8 cellular contexts compared by ENCODE assay signal in the genomic region with DNA sequence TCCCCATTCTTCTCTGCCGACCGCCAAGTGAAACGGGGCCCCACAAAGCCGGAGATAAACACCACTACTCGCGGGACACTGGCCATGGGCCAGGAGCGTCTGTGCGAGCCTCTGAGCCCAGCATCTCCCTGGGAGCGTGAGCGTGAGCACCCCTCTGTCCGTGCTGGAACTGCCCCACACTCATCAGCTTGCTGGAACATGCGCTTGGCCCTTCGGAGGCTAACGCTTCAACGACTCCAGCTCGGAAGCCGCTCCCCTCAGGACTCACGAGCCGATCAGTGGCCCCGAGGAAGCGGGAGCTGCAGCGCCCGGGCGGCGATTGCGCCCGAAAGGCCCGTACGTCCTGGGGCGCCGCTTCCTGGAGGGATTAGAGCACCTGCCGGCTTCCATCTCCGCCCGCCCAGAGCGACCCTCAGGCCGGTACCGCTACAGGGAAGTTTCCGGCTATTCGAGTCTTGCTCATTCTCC. TPM values are rescaled to one million over a fixed set of nuclear protein-coding genes. Genes with fewer than 3 reads are reported as not detected.
DNase-seq lines count a peak whose midpoint lies in the region; ATAC-seq and TF ChIP-seq lines count a peak whose summit lies in the region.

No MANE protein-coding gene starts in this region.

- no peak for ATAC-seq in activated naive CD8-positive, alpha-beta T cell treated with anti-CD3 and anti-CD28 coated beads, Interleukin-2, amount 10 ng/mL, durations not matched to agents 7 days and 5 days (ENCODE audit: low read depth)
- ATAC-seq in right cardiac atrium = peak; percentile 4 to 31
- no peak for ATAC-seq in gastrocnemius medialis
- no peak for ATAC-seq in GM18498 (IDR thresholded peaks at IDR 0.05; ENCODE audit: unreplicated experiment)

- no peaks in the 10 kb centered on the region for H3K9me3 Mint-ChIP-seq in HFFc6
- H3K9me3 Mint-ChIP-seq in activated naive CD8-positive, alpha-beta T cell treated with anti-CD3 and anti-CD28 coated beads, Interleukin-2, amount 10 ng/mL, durations not matched to agents 7 days and 5 days = no peaks in the 10 kb centered on the region

- DNase-seq in Ammon's horn (ENCODE audit: low spot score) = peak; percentile 19
- DNase-seq in HFFc6 = no peak
- peak; percentile 38 for DNase-seq in activated naive CD8-positive, alpha-beta T cell treated with anti-CD3 and anti-CD28 coated beads, Interleukin-2, amount 10 ng/mL, durations not matched to agents 7 days and 5 days
- DNase-seq in right cardiac atrium = peak; percentile 25 to 70 (median 58)
- DNase-seq in gastrocnemius medialis = peak in 1 of 2 donors; percentile 18
- DNase-seq in AML-193 (lab: John Stamatoyannopoulos, UW) = no peak
- no peak for DNase-seq in NK-92 treated with Interleukin-12 subunit alpha and Interleukin-12 subunit beta, amount 100 ng/mL, for 24 hours (lab: John Stamatoyannopoulos, UW)

- H3K27ac Mint-ChIP-seq in HFFc6 = no peak overlapping the region
- no peak overlapping the region for H3K27ac Mint-ChIP-seq in activated naive CD8-positive, alpha-beta T cell treated with anti-CD3 and anti-CD28 coated beads, Interleukin-2, amount 10 ng/mL, durations not matched to agents 7 days and 5 days

- no peak for TF ChIP-seq POLR2A in gastrocnemius medialis (IDR thresholded peaks at IDR 0.05)

- H3K4me3 Mint-ChIP-seq in HFFc6 = peak overlapping the region; percentile 87
- peak overlapping the region; percentile 69 for H3K4me3 Mint-ChIP-seq in activated naive CD8-positive, alpha-beta T cell treated with anti-CD3 and anti-CD28 coated beads, Interleukin-2, amount 10 ng/mL, durations not matched to agents 7 days and 5 days

- POLR2A ChIA-PET in activated naive CD8-positive, alpha-beta T cell treated with anti-CD3 and anti-CD28 coated beads, Interleukin-2, amount 10 ng/mL, durations not matched to agents 7 days and 5 days (lab: Charles Lee) = no interaction called here

- H3K27me3 Mint-ChIP-seq in HFFc6 (ENCODE audit: insufficient read depth) = peaks cover 5% of the 10 kb centered on the region; the same call in 1 of the 2 replicates
- H3K27me3 Mint-ChIP-seq in activated naive CD8-positive, alpha-beta T cell treated with anti-CD3 and anti-CD28 coated beads, Interleukin-2, amount 10 ng/mL, durations not matched to agents 7 days and 5 days = peaks cover 54% of the 10 kb centered on the region

- H3K4me1 Mint-ChIP-seq in HFFc6 (ENCODE audit: low read depth) = peaks cover 56% of the 10 kb centered on the region
- H3K4me1 Mint-ChIP-seq in activated naive CD8-positive, alpha-beta T cell treated with anti-CD3 and anti-CD28 coated beads, Interleukin-2, amount 10 ng/mL, durations not matched to agents 7 days and 5 days = peaks cover 14% of the 10 kb centered on the region

- under 1% methylated on average over 39 of the region's 39 CpGs for WGBS in right cardiac atrium

- H3K27ac ChIP-seq in right cardiac atrium (ENCODE audit: low read length) (no peak overlapping the region), gastrocnemius medialis (peak overlapping the region in 1 of 4 donors; percentile 58)

- no peaks in the 10 kb centered on the region for H3K36me3 Mint-ChIP-seq in HFFc6 (ENCODE audit: low read depth)
- H3K36me3 Mint-ChIP-seq in activated naive CD8-positive, alpha-beta T cell treated with anti-CD3 and anti-CD28 coated beads, Interleukin-2, amount 10 ng/mL, durations not matched to agents 7 days and 5 days = peaks cover 4% of the 10 kb centered on the region

- H3K9me3 ChIP-seq in right cardiac atrium (ENCODE audit: control insufficient read depth, low read length) (no peaks in the 10 kb centered on the region), gastrocnemius medialis (no peaks in the 10 kb centered on the region)

- H3K4me1 ChIP-seq in right cardiac atrium (ENCODE audit: control insufficient read depth, insufficient read depth, low read length) = peaks cover 4% of the 10 kb centered on the region
- peaks cover 13 to 26% of the 10 kb centered on the region in 2 donors for H3K4me1 ChIP-seq in gastrocnemius medialis

- in situ Hi-C loops in gastrocnemius medialis (cut with MboI; ENCODE audit: low sequenced_read_pairs in 4 of 4) = loop anchor here in 2 of 4 donors (10.0 to 25.0 kb wide), 2 partner anchors 125 to 138 kb away; no protein-coding TSS in a partner anchor

- peak overlapping the region; percentile 54 for H3K4me3 ChIP-seq in right cardiac atrium (ENCODE audit: low read length)
- H3K4me3 ChIP-seq in gastrocnemius medialis = peak overlapping the region; percentile 61 to 73 (median 66)

- intact Hi-C loops in right cardiac atrium (cut with DNase I) = loop anchor here (2.0 to 5.0 kb wide), 3 partner anchors 115 to 120 kb away; no protein-coding TSS in a partner anchor
- intact Hi-C loops in gastrocnemius medialis (cut with DNase I; ENCODE audit: low total_unique reads) = loop anchor here (2.0 to 5.0 kb wide), 2 partner anchors 116 to 320 kb away; a partner anchor contains a TSS

- TF ChIP-seq CTCF in HFFc6 (IDR thresholded peaks at IDR 0.05) (no peak), gastrocnemius medialis (IDR thresholded peaks at IDR 0.05 in 4 of 5, conservative IDR thresholded peaks at IDR 0.05 in 1 of 5) (no peak)

- no peaks in the 10 kb centered on the region for H3K27me3 ChIP-seq in right cardiac atrium (ENCODE audit: control insufficient read depth, insufficient read depth)
- no peaks in the 10 kb centered on the region for H3K27me3 ChIP-seq in gastrocnemius medialis

- H3K36me3 ChIP-seq in gastrocnemius medialis = no peaks in the 10 kb centered on the region

RNA-seq across cellular contexts. Expression of a gene that starts 1.2 kb away (rescaled TPM):
- total RNA-seq in HFFc6 (2021; fragmentation: NEBNext Ultra II Directional; extraction: Animal tissue kit (Norgen Biotek cat#: 25700)) = under 1 TPM; 0.08 to 0.45 (median 0.24) TPM
- total RNA-seq in activated naive CD8-positive, alpha-beta T cell treated with anti-CD3 and anti-CD28 coated beads, Interleukin-2, amount 10 ng/mL, durations not matched to agents 7 days and 5 days = not detected
- total RNA-seq in right cardiac atrium (1 to 10 TPM; 1.4 to 5.2 (median 2.6) TPM), gastrocnemius medialis (1 to 10 TPM in 1 of 4 donors, under 1 TPM in 2, not detected in 1; 0.10 to 1.0 (median 0.44) TPM)
- polyA plus RNA-seq in right cardiac atrium = 1.9 TPM

Comparison
In these comparisons a context has a peak if more than half of its experiments do, and no peak if none do; other contexts are left out.
1. DNase-seq: peak in Ammon's horn (single experiment), activated naive CD8-positive, alpha-beta T cell treated with anti-CD3 and anti-CD28 coated beads, Interleukin-2, amount 10 ng/mL, durations not matched to agents 7 days and 5 days (single experiment) and right cardiac atrium (3 of 3); none in HFFc6 (single experiment), AML-193 (0 of 2) and NK-92 treated with Interleukin-12 subunit alpha and Interleukin-12 subunit beta, amount 100 ng/mL, for 24 hours (single experiment).
2. ATAC-seq: peak in right cardiac atrium (2 of 2); none in activated naive CD8-positive, alpha-beta T cell treated with anti-CD3 and anti-CD28 coated beads, Interleukin-2, amount 10 ng/mL, durations not matched to agents 7 days and 5 days (single experiment), gastrocnemius medialis (0 of 2) and GM18498 (single experiment).